ENCODE assay signal across 8 cellular contexts in the genomic region with DNA sequence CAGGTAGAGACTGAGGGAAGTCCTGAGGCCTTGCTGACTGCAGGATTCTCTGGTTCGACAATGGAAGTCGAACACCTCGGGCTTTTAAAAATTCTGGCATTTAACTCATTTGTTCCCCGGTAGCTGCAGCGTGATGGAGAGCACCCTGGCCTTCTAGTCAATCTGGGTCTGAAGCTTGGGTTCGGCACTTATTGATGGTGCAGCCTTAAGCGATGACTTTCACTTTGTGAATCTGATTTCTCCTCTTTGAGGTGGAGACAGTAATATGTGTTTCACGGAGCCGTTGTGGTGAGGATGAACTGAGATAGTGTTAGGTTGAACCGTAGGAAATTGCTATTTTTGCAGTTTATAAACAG. TPM values are rescaled to one million over a fixed set of nuclear protein-coding genes. Genes with fewer than 3 reads are reported as not detected.
DNase-seq lines count a peak whose midpoint lies in the region; ATAC-seq and TF ChIP-seq lines count a peak whose summit lies in the region.

No MANE protein-coding gene starts in this region.

- H3K4me1 Mint-ChIP-seq in activated naive CD4-positive, alpha-beta T cell treated with anti-CD3 and anti-CD28 coated beads, Interleukin-2, amount 10 ng/mL, durations not matched to agents 7 days and 5 days = peaks cover 41% of the 10 kb centered on the region

- H3K4me3 ChIP-seq in right lobe of liver (peak overlapping the region; percentile 8 to 65 (median 46)), tibial nerve (peak overlapping the region; percentile 34 to 93 (median 63))

- TF ChIP-seq POLR2A in right lobe of liver (IDR thresholded peaks at IDR 0.05) (no peak), tibial nerve (IDR thresholded peaks at IDR 0.05) (no peak)

- TF ChIP-seq EP300 in tibial nerve (IDR thresholded peaks at IDR 0.05) = no peak

- H3K27ac ChIP-seq in angular gyrus (ENCODE audit: low read depth, low read length) (peak overlapping the region; percentile 74), right lobe of liver (peak overlapping the region in 2 of 3 donors; percentile 44 to 58), tibial nerve (peak overlapping the region; percentile 57 to 96 (median 80))

- H3K9me3 Mint-ChIP-seq in activated naive CD4-positive, alpha-beta T cell treated with anti-CD3 and anti-CD28 coated beads, Interleukin-2, amount 10 ng/mL, durations not matched to agents 7 days and 5 days = no peaks in the 10 kb centered on the region

- peak overlapping the region; percentile 84 for H3K27ac Mint-ChIP-seq in activated naive CD4-positive, alpha-beta T cell treated with anti-CD3 and anti-CD28 coated beads, Interleukin-2, amount 10 ng/mL, durations not matched to agents 7 days and 5 days

- H3K4me1 ChIP-seq in right lobe of liver (no peaks in the 10 kb centered on the region), tibial nerve (peaks cover 0 to 36% (median 20%) of the 10 kb centered on the region in 4 donors)

- no peaks in the 10 kb centered on the region for H3K27me3 ChIP-seq in right lobe of liver
- no peaks in the 10 kb centered on the region for H3K27me3 ChIP-seq in tibial nerve

- H3K9me3 ChIP-seq in right lobe of liver = no peaks in the 10 kb centered on the region
- no peaks in the 10 kb centered on the region for H3K9me3 ChIP-seq in tibial nerve

- CTCF ChIA-PET in activated naive CD4-positive, alpha-beta T cell treated with anti-CD3 and anti-CD28 coated beads, Interleukin-2, amount 10 ng/mL, durations not matched to agents 7 days and 5 days (lab: Charles Lee) = interaction anchor here (0.6 to 2.6 kb wide), 8 partner anchors 9 to 399 kb away, joined by 3 to 16 read pairs (median 3); a partner anchor contains a TSS

- H3K27me3 Mint-ChIP-seq in activated naive CD4-positive, alpha-beta T cell treated with anti-CD3 and anti-CD28 coated beads, Interleukin-2, amount 10 ng/mL, durations not matched to agents 7 days and 5 days = no peaks in the 10 kb centered on the region

- intact Hi-C loops in right lobe of liver (cut with DNase I) = no loop called here

- WGBS in right lobe of liver (ENCODE audit: insufficient coverage, low coverage, low lambda C conversion rate, missing lambda C conversion rate) = 80% methylated on average over 5 of the region's 10 CpGs
- 41 to 48% methylated on average over 10 of the region's 10 CpGs for WGBS in tibial nerve, 2 donors

- TF ChIP-seq CTCF in right lobe of liver (IDR thresholded peaks at IDR 0.05) (no peak), tibial nerve (IDR thresholded peaks at IDR 0.05) (peak in 1 of 5 experiments; percentile 8)

- DNase-seq in activated naive CD4-positive, alpha-beta T cell treated with anti-CD3 and anti-CD28 coated beads, Interleukin-2, amount 10 ng/mL, durations not matched to agents 7 days and 5 days = no peak
- no peak for DNase-seq in activated naive CD4-positive, alpha-beta T cell (lab: John Stamatoyannopoulos, UW)
- DNase-seq in right lobe of liver (no peak), tibial nerve (ENCODE audit: low spot score in 2 of 2) (no peak), HuH-7 (ENCODE audit: low spot score) (no peak), activated gamma-delta T cell treated with Interleukin-2 at 50 U/mL for 16 hours (no peak)

- H3K36me3 ChIP-seq in right lobe of liver (no peaks in the 10 kb centered on the region), tibial nerve (peaks cover 0 to 18% (median 0%) of the 10 kb centered on the region in 3 donors)

- ATAC-seq in right lobe of liver (no peak), HG03442 (IDR thresholded peaks at IDR 0.05; ENCODE audit: unreplicated experiment) (no peak)

- peak overlapping the region; percentile 79 for H3K4me3 Mint-ChIP-seq in activated naive CD4-positive, alpha-beta T cell treated with anti-CD3 and anti-CD28 coated beads, Interleukin-2, amount 10 ng/mL, durations not matched to agents 7 days and 5 days

- peaks cover 17% of the 10 kb centered on the region for H3K36me3 Mint-ChIP-seq in activated naive CD4-positive, alpha-beta T cell treated with anti-CD3 and anti-CD28 coated beads, Interleukin-2, amount 10 ng/mL, durations not matched to agents 7 days and 5 days

RNA-seq across cellular contexts. Expression of a gene that starts 0.6 kb away (rescaled TPM):
- 10 to 100 TPM in 4 of 6 experiments, 1 to 10 TPM in 2; 7.9 to 23.0 (median 13.1) TPM for total RNA-seq in right lobe of liver
- 10 to 100 TPM; 59.2 to 76.8 (median 65.1) TPM for total RNA-seq in tibial nerve

RNA-seq across cellular contexts. Expression of a gene that starts 42.0 kb away (rescaled TPM):
- total RNA-seq in right lobe of liver (100 to 1,000 TPM in 1 of 6 experiments, 10 to 100 TPM in 5; 18.4 to 106 (median 27.2) TPM), tibial nerve (100 to 1,000 TPM; 261 to 293 (median 272) TPM)

RNA-seq across cellular contexts. Expression of a gene that starts 47.0 kb away (rescaled TPM):
- total RNA-seq in right lobe of liver (1 to 10 TPM in 4 of 6 experiments, under 1 TPM in 2; 0.47 to 1.7 (median 1.2) TPM), tibial nerve (10 to 100 TPM in 1 of 4 donors, 1 to 10 TPM in 3; 6.0 to 10.4 (median 7.4) TPM)
